Comparison of ENCODE assay signal across 9 cellular contexts in the genomic region with DNA sequence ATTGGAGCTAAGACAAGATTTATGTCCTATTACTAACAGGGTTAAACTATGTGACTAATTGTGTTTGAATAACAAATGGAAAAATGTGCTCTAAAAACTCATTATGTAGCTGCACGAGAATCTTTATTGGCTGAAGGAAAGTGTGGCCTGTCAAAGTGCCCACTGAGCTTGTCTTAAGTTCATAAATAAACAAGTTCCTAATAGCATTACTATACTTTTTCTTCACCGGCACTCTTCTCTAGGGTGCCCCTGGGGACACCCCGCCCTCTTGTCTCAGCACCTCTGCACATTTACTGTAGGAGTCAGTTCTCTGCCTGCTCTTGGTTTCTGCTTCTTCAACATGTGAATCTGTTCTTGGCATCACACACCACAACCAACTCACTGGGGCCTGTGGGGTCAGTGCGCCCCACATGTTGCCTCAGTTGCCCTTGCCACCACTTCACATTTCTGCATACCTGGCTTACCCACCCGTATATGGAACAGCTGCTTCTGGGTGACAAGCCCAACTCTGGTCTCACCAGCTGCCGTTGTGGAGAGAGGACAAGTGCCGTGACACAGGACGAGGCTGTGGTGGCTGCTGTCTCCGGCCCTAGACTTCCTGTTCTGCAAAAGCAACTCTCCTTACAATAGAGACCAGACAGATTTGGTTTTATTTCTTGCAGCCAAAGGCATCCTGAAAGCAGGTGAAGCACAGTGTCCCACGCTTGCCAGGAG.
DNase-seq lines count a peak whose midpoint lies in the region; ATAC-seq, FAIRE-seq and TF ChIP-seq lines count a peak whose summit lies in the region.
"Had no signal": no experiment of that assay in that cellular context is flagged by ENCODE, and none has a peak within 500 bp of the region (broad histone marks: within the 10 kb centered on the region; RNA-seq: fewer than 3 reads in every experiment).

No MANE protein-coding gene starts in this region.

- H3K4me3 ChIP-seq in coronary artery (no peak overlapping the region), SJCRH30 (no peak overlapping the region)

- no peak for DNase-seq in GM12892 (ENCODE audit: insufficient read length)
- peak; percentile 70 for DNase-seq in coronary artery (ENCODE audit: low spot score)
- no peak for DNase-seq in NCI-H82 (lab: John Stamatoyannopoulos, UW)
- no peak for DNase-seq in SJCRH30
- no peak for DNase-seq in EL
- no peak for DNase-seq in Ammon's horn (ENCODE audit: low spot score)

- no peak overlapping the region for H3K27ac ChIP-seq in coronary artery
- no peak overlapping the region for H3K27ac ChIP-seq in SJCRH30
- H3K27ac ChIP-seq: VCaP had no signal

- ATAC-seq in GM21390 (IDR thresholded peaks at IDR 0.05; ENCODE audit: unreplicated experiment), result peak; percentile 59
- ATAC-seq in HG03520 (IDR thresholded peaks at IDR 0.05; ENCODE audit: unreplicated experiment), result peak; percentile 50

- H3K27me3 ChIP-seq in SJCRH30, result 0 out of 2 replicates have a peak, but pooled peaks cover 4% of the 10 kb centered on the region

- no peak for TF ChIP-seq CTCF in coronary artery (IDR thresholded peaks at IDR 0.05)

- no peak for TF ChIP-seq POLR2A in GM12892 (IDR thresholded peaks at IDR 0.05; ENCODE audit: low read depth, low read length)

- H3K4me1 ChIP-seq in SJCRH30, result no peaks in the 10 kb centered on the region

- no peaks in the 10 kb centered on the region for H3K9me3 ChIP-seq in SJCRH30 (replicated peaks)

- FAIRE-seq in GM12892 (lab: Jason Lieb, UNC), result peak; percentile 53

- no peaks in the 10 kb centered on the region for H3K36me3 ChIP-seq in SJCRH30
